33 cellular contexts compared by ENCODE assay signal in genomic region chr5:81370912-81371311, GRCh38. TPM values are rescaled to one million over a fixed set of nuclear protein-coding genes. Genes with fewer than 3 reads are reported as not detected.
"Had no signal": no experiment of that assay in that cellular context is flagged by ENCODE, and none has a peak within 500 bp of the region (broad histone marks: within the 10 kb centered on the region; RNA-seq: fewer than 3 reads in every experiment).

No MANE protein-coding gene starts in this region.

- H3K4me1 Mint-ChIP-seq: endodermal cell, mesothelial cell of epicardium had no signal

- H3K36me3 ChIP-seq: colonic mucosa, esophagus squamous epithelium, gastrocnemius medialis, heart right ventricle, left lung, lower lobe of right lung had no signal

- H3K27ac ChIP-seq: colonic mucosa, epithelial cell of prostate, esophagus squamous epithelium, gastrocnemius medialis, heart right ventricle, left lung, lower lobe of right lung had no signal

- H3K27me3 ChIP-seq: colonic mucosa, gastrocnemius medialis, left lung had no signal

- H3K4me1 ChIP-seq: colonic mucosa, esophagus squamous epithelium, gastrocnemius medialis, heart right ventricle, left lung, lower lobe of right lung had no signal

- H3K36me3 Mint-ChIP-seq: mesothelial cell of epicardium had no signal

- ATAC-seq: effector memory CD8-positive, alpha-beta T cell; esophagus mucosa; gastrocnemius medialis; heart right ventricle; left cardiac atrium; left lung; left ventricle myocardium superior; lower lobe of right lung had no signal

- H3K9me3 ChIP-seq: colonic mucosa, esophagus squamous epithelium, gastrocnemius medialis, heart right ventricle, left lung, lower lobe of right lung, mucosa of descending colon had no signal

- H3K27ac Mint-ChIP-seq: dendritic cell treated with granulocyte-macrophage colony-stimulating factor and Interleukin-4, amounts not matched to agents 40 ng/mL and 50 ng/mL, for 4 days; effector memory CD8-positive, alpha-beta T cell; endodermal cell; mesothelial cell of epicardium had no signal

- DNase-seq: colonic mucosa; cortex of kidney; effector CD8-positive, alpha-beta T cell; effector memory CD8-positive, alpha-beta T cell; endodermal cell; erythroblast; esophagus squamous epithelium; foreskin fibroblast; foreskin melanocyte; gastrocnemius medialis; glutamatergic neuron; head of caudate nucleus; heart right ventricle; hippocampal formation; left cardiac atrium; left lung; left ventricle myocardium superior; lower lobe of right lung; mesenchymal stem cell; mucosa of descending colon had no signal

- H3K9me3 Mint-ChIP-seq: dendritic cell treated with granulocyte-macrophage colony-stimulating factor and Interleukin-4, amounts not matched to agents 40 ng/mL and 50 ng/mL, for 4 days; effector memory CD8-positive, alpha-beta T cell; endodermal cell had no signal

- H3K4me3 ChIP-seq: colonic mucosa, esophagus squamous epithelium, gastrocnemius medialis, heart right ventricle, left lung, lower lobe of right lung, mucosa of descending colon had no signal

- FAIRE-seq: endometrium, islet of Langerhans, keratinocyte had no signal

- H3K4me3 Mint-ChIP-seq: dendritic cell treated with granulocyte-macrophage colony-stimulating factor and Interleukin-4, amounts not matched to agents 40 ng/mL and 50 ng/mL, for 4 days; effector memory CD8-positive, alpha-beta T cell; endodermal cell; mesothelial cell of epicardium had no signal

RNA-seq across cellular contexts. Expression of gene ACOT12, which starts 23.0 kb away (rescaled TPM):
- total RNA-seq: colonic mucosa, dermis microvascular lymphatic vessel endothelial cell, esophagus mucosa, esophagus squamous epithelium, glomerular endothelial cell, heart right ventricle, kidney epithelial cell, left cardiac atrium, left lung, left ventricle myocardium superior, lower lobe of right lung, lung microvascular endothelial cell, mesenteric fat pad, mesothelial cell of epicardium, mucosa of descending colon, myocyte had no signal
- polyA plus RNA-seq: keratinocyte had no signal
